In genomic region chr15:101017041-101017754, GRCh38 we compare ENCODE assay signal across 11 cellular contexts.
DNase-seq lines count a peak whose midpoint lies in the region; ATAC-seq, FAIRE-seq and TF ChIP-seq lines count a peak whose summit lies in the region.
"Had no signal": no experiment of that assay in that cellular context is flagged by ENCODE, and none has a peak within 500 bp of the region (broad histone marks: within the 10 kb centered on the region; RNA-seq: fewer than 3 reads in every experiment).

No MANE protein-coding gene starts in this region.

- H4K20me1 ChIP-seq in HepG2 (ENCODE audit: insufficient read depth, low read length) = no peaks in the 10 kb centered on the region

- intact Hi-C loops in HepG2 (cut with micrococcal nuclease; ENCODE audit: unreplicated experiment) (loop anchor here (2.0 kb wide), 1 partner anchor 52 kb away; no protein-coding TSS in a partner anchor), right lobe of liver (cut with DNase I) (no loop called here), Panc1 (cut with micrococcal nuclease; ENCODE audit: unreplicated experiment) (no loop called here), vagina (cut with DNase I) (loop anchor here (5.0 kb wide), 1 partner anchor 70 kb away; no protein-coding TSS in a partner anchor)

- peaks cover 8 to 61% of the 10 kb centered on the region in 2 experiments; a peak in 4 of 5 replicates for H3K27me3 ChIP-seq in HepG2 (ENCODE audit: control insufficient read depth in 1 of 2, insufficient read depth in 2 of 2, low read length in 2 of 2)
- no peaks in the 10 kb centered on the region for H3K27me3 ChIP-seq in right lobe of liver
- H3K27me3 ChIP-seq in Panc1 (ENCODE audit: control insufficient read depth, insufficient read depth, low read length) = no peaks in the 10 kb centered on the region
- no peaks in the 10 kb centered on the region for H3K27me3 ChIP-seq in foreskin keratinocyte
- no peaks in the 10 kb centered on the region for H3K27me3 ChIP-seq in vagina

- CTCF ChIA-PET in HepG2 (lab: Yijun Ruan, JAX; ENCODE audit: low intra/inter-chr PET ratio, low total read pairs) (interaction anchor here (4.6 kb wide), 1 partner anchor 241 kb away, joined by 72 read pairs; no protein-coding TSS in a partner anchor), Panc1 (lab: Charles Lee) (interaction anchor here (0.5 to 1.4 kb wide), 2 partner anchors 169 to 241 kb away, joined by 4 to 5 read pairs; no protein-coding TSS in a partner anchor)

- ATAC-seq in HepG2 = peak; percentile 78
- ATAC-seq in right lobe of liver = no peak
- ATAC-seq in Panc1 = peak; percentile 67
- ATAC-seq in foreskin keratinocyte = no peak
- ATAC-seq in GM18907 (IDR thresholded peaks at IDR 0.05; ENCODE audit: unreplicated experiment) = no peak
- ATAC-seq: right cardiac atrium had no signal

- H3K27ac ChIP-seq in HepG2 (ENCODE audit: extremely low read length, insufficient read depth, low read length) (no peak overlapping the region), right lobe of liver (no peak overlapping the region), Panc1 (ENCODE audit: low read length) (no peak overlapping the region), foreskin keratinocyte (no peak overlapping the region), vagina (no peak overlapping the region)

- no peak for TF ChIP-seq POLR2A in HepG2 (IDR thresholded peaks at IDR 0.05; ENCODE audit: insufficient read depth in 1 of 2, low read depth in 2 of 2, low read length in 2 of 2)
- TF ChIP-seq POLR2A in right lobe of liver (IDR thresholded peaks at IDR 0.05) = no peak
- no peak for TF ChIP-seq POLR2A in vagina (IDR thresholded peaks at IDR 0.05)

- no peak overlapping the region for H2AFZ ChIP-seq in HepG2 (ENCODE audit: low read length)

- TF ChIP-seq CTCF in HepG2 (CRISPR knock-in tag; IDR thresholded peaks at IDR 0.05) = peak; percentile 69
- peak in 1 of 4 donors; percentile 21 for TF ChIP-seq CTCF in right lobe of liver (IDR thresholded peaks at IDR 0.05)
- peak; percentile 79; the same call in 1 of the 2 replicates for TF ChIP-seq CTCF in Panc1 (IDR thresholded peaks at IDR 0.05)
- TF ChIP-seq CTCF in foreskin keratinocyte (conservative IDR thresholded peaks at IDR 0.05) = peak; percentile 43
- TF ChIP-seq CTCF in vagina (IDR thresholded peaks at IDR 0.05) = no peak

- 54% methylated on average over 18 of the region's 18 CpGs for WGBS in HepG2 (ENCODE audit: low lambda C conversion rate)
- 62% methylated on average over 15 of the region's 18 CpGs for WGBS in right lobe of liver (ENCODE audit: insufficient coverage, low coverage, low lambda C conversion rate, missing lambda C conversion rate)

- POLR2A ChIA-PET in HepG2 (lab: Yijun Ruan, JAX) = no interaction called here
- POLR2A ChIA-PET in Panc1 (lab: Charles Lee) = no interaction called here

- no peak overlapping the region for H3K4me2 ChIP-seq in HepG2 (ENCODE audit: low read depth, low read length)

- H3K9ac ChIP-seq in HepG2 (ENCODE audit: insufficient read depth, low read depth, low read length) = no peak overlapping the region

- in situ Hi-C loops in HepG2 (cut with HindIII; ENCODE audit: extremely low pct_ligation_motif_present, low pct_unique_long_range_greater_than_20kb) = loop anchor here (5.0 to 25.0 kb wide), 3 partner anchors 50 to 355 kb away; no protein-coding TSS in a partner anchor
- in situ Hi-C loops in Panc1 (cut with HindIII; ENCODE audit: low pct_unique_long_range_greater_than_20kb, low sequenced_read_pairs) = no loop called here

- FAIRE-seq in HepG2 (lab: Jason Lieb, UNC) = no peak

- H3K9me3 ChIP-seq in HepG2 (ENCODE audit: low read length) = no peaks in the 10 kb centered on the region
- no peaks in the 10 kb centered on the region for H3K9me3 ChIP-seq in right lobe of liver
- H3K9me3 ChIP-seq in Panc1 (ENCODE audit: control insufficient read depth, insufficient read depth, low read depth, low read length) = no peaks in the 10 kb centered on the region
- H3K9me3 ChIP-seq in vagina = no peaks in the 10 kb centered on the region

- TF ChIP-seq EP300 in HepG2 (IDR thresholded peaks at IDR 0.05; ENCODE audit: low read depth in 2 of 2, low read length in 2 of 2) = no peak
- TF ChIP-seq EP300 in HepG2 (CRISPR knock-in tag; IDR thresholded peaks at IDR 0.05; ENCODE audit: borderline replicate concordance) = no peak

- H3K4me3 ChIP-seq in HepG2 (replicated peaks in 1 of 3; ENCODE audit: insufficient read depth in 1 of 3, low read depth in 2 of 3, low read length in 3 of 3) = no peak overlapping the region
- no peak overlapping the region for H3K4me3 ChIP-seq in right lobe of liver
- H3K4me3 ChIP-seq in Panc1 (ENCODE audit: low read depth in 2 of 2, low read length in 2 of 2) = no peak overlapping the region
- H3K4me3 ChIP-seq in vagina = no peak overlapping the region

- H3K4me1 ChIP-seq in HepG2 (ENCODE audit: insufficient read depth, low read length) (peaks cover 20% of the 10 kb centered on the region), right lobe of liver (no peaks in the 10 kb centered on the region), Panc1 (ENCODE audit: control insufficient read depth, insufficient read depth, low read length) (no peaks in the 10 kb centered on the region), foreskin keratinocyte (no peaks in the 10 kb centered on the region), vagina (no peaks in the 10 kb centered on the region)

- TF ChIP-seq RAD21 in HepG2 (CRISPR knock-in tag; IDR thresholded peaks at IDR 0.05) = 0 out of 2 replicates have a peak, but pooled peaks have one; percentile 20

- BruUV-seq in HepG2 (replicated peaks; lab: Mats Ljungman, UMichigan) (no TSS peak), Panc1 (replicated peaks; lab: Mats Ljungman, UMichigan) (no TSS peak)

- no peaks in the 10 kb centered on the region for H3K79me2 ChIP-seq in HepG2 (ENCODE audit: insufficient read depth, low read length)

- DNase-seq in HepG2 (ENCODE audit: low spot score) (no peak), right lobe of liver (no peak), Panc1 (ENCODE audit: low read depth, low spot score) (no peak), foreskin keratinocyte (no peak), vagina (ENCODE audit: extremely low spot score in 2 of 2) (peak; percentile 49 to 54), NCI-H1694 (lab: John Stamatoyannopoulos, UW) (no peak), NCI-H187 treated with DMSO at 0.1 percent for 48 hours (lab: John Stamatoyannopoulos, UW) (no peak)
- DNase-seq: NCI-H2081 treated with DMSO at 0.1 percent for 48 hours, right cardiac atrium, Right ventricle myocardium superior had no signal

- no peaks in the 10 kb centered on the region for H3K36me3 ChIP-seq in HepG2 (replicated peaks in 1 of 2; ENCODE audit: control insufficient read depth in 1 of 2, insufficient read depth in 2 of 2, low read length in 2 of 2)
- no peaks in the 10 kb centered on the region for H3K36me3 ChIP-seq in right lobe of liver
- H3K36me3 ChIP-seq in Panc1 (ENCODE audit: control insufficient read depth, insufficient read depth, low read length) = peaks cover 21% of the 10 kb centered on the region
- peaks cover 0 to 12% of the 10 kb centered on the region in 2 donors for H3K36me3 ChIP-seq in vagina

TF ChIP-seq in HepG2, 621 proteins besides CTCF, POLR2A, EP300 and RAD21 (continues in another document):
- TF ChIP-seq ZSCAN22 (CRISPR knock-in tag; IDR thresholded peaks at IDR 0.05) (no peak), EEA1 (CRISPR knock-in tag; IDR thresholded peaks at IDR 0.05; ENCODE audit: borderline replicate concordance) (no peak), MIXL1 (CRISPR knock-in tag; IDR thresholded peaks at IDR 0.05) (no peak), SAP130 (CRISPR knock-in tag; IDR thresholded peaks at IDR 0.05; ENCODE audit: low read depth) (peak; percentile 17; the same call in 1 of the 2 replicates), TOE1 (CRISPR knock-in tag; IDR thresholded peaks at IDR 0.05) (no peak), CCAR2 (optimal IDR thresholded peaks at IDR 0.05; ENCODE audit: low read depth, low read length) (no peak), PLRG1 (conservative IDR thresholded peaks at IDR 0.05) (no peak), ATRX (CRISPR knock-in tag; IDR thresholded peaks at IDR 0.05; ENCODE audit: borderline replicate concordance) (no peak), TCF7L2 (IDR thresholded peaks at IDR 0.05; ENCODE audit: low read depth, low read length) (no peak), ZNF512 (CRISPR knock-in tag; IDR thresholded peaks at IDR 0.05) (no peak), CHD2 (IDR thresholded peaks at IDR 0.05; ENCODE audit: low read depth, low read length) (no peak), MBNL3 (CRISPR knock-in tag; conservative IDR thresholded peaks at IDR 0.05) (no peak), ZNF598 (CRISPR knock-in tag; IDR thresholded peaks at IDR 0.05; ENCODE audit: borderline replicate concordance) (no peak), ZNF180 (CRISPR knock-in tag; IDR thresholded peaks at IDR 0.05; ENCODE audit: borderline replicate concordance, low read depth) (no peak), ZBTB37 (CRISPR knock-in tag; IDR thresholded peaks at IDR 0.05) (no peak), GTF3A (CRISPR knock-in tag; conservative IDR thresholded peaks at IDR 0.05) (no peak)

Comparison
In these comparisons a context has a peak if more than half of its experiments do, and no peak if none do; other contexts are left out.
1. ATAC-seq: peak in HepG2 (single experiment) and Panc1 (single experiment); none in right lobe of liver (0 of 4), foreskin keratinocyte (single experiment) and GM18907 (single experiment).
2. intact Hi-C loops: an anchor here in HepG2 (2.0 kb wide) and vagina (5.0 kb wide); none called in right lobe of liver and Panc1.
3. DNase-seq: peak in vagina (2 of 2); none in HepG2 (single experiment), right lobe of liver (0 of 3), Panc1 (single experiment), foreskin keratinocyte (0 of 2), NCI-H1694 (single experiment) and NCI-H187 treated with DMSO at 0.1 percent for 48 hours (single experiment).
4. CTCF ChIP-seq: peak in HepG2 (single experiment), Panc1 (single experiment) and foreskin keratinocyte (single experiment); none in vagina (0 of 3).